2 cellular contexts compared by ENCODE assay signal in the genomic region with DNA sequence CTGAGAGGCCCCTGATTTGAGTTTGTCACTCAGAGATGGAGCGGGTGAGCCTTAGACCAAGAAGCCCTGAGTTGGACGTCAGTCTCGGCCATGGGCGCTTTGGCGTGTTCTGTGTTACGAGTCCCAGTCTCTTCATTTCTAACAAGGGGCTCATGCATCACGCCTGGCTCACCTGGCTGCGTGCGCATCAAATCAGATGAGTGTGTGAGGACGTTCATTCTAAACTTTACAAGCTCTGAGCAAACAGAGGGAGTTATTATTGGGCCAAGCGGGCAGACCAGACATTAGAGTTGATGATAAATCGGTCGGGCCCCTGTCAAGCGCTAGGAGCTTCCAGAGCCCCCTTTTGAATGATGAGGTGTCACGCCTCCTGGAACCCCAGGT.
TF ChIP-seq lines count a peak whose summit lies in the region.

No MANE protein-coding gene starts in this region.

TF ChIP-seq in HepG2, 621 proteins besides CTCF, POLR2A, EP300 and RAD21 (continued from another document and continues in another):
- TF ChIP-seq, protein P1, sequence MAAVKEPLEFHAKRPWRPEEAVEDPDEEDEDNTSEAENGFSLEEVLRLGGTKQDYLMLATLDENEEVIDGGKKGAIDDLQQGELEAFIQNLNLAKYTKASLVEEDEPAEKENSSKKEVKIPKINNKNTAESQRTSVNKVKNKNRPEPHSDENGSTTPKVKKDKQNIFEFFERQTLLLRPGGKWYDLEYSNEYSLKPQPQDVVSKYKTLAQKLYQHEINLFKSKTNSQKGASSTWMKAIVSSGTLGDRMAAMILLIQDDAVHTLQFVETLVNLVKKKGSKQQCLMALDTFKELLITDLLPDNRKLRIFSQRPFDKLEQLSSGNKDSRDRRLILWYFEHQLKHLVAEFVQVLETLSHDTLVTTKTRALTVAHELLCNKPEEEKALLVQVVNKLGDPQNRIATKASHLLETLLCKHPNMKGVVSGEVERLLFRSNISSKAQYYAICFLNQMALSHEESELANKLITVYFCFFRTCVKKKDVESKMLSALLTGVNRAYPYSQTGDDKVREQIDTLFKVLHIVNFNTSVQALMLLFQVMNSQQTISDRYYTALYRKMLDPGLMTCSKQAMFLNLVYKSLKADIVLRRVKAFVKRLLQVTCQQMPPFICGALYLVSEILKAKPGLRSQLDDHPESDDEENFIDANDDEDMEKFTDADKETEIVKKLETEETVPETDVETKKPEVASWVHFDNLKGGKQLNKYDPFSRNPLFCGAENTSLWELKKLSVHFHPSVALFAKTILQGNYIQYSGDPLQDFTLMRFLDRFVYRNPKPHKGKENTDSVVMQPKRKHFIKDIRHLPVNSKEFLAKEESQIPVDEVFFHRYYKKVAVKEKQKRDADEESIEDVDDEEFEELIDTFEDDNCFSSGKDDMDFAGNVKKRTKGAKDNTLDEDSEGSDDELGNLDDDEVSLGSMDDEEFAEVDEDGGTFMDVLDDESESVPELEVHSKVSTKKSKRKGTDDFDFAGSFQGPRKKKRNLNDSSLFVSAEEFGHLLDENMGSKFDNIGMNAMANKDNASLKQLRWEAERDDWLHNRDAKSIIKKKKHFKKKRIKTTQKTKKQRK (IDR thresholded peaks at IDR 0.05; ENCODE audit: low read length), result no peak
- TF ChIP-seq SRSF9 (IDR thresholded peaks at IDR 0.05; ENCODE audit: borderline replicate concordance, insufficient read depth, low read depth, low read length, poor library complexity, severe bottlenecking) (no peak), ZFX (CRISPR knock-in tag; IDR thresholded peaks at IDR 0.05; ENCODE audit: low read depth) (0 out of 2 replicates have a peak, but pooled peaks have one; percentile 1), SETDB1 (CRISPR knock-in tag; IDR thresholded peaks at IDR 0.05; ENCODE audit: borderline replicate concordance) (no peak), ZNF121 (CRISPR knock-in tag; IDR thresholded peaks at IDR 0.05) (0 out of 2 replicates have a peak, but pooled peaks have one; percentile 31), HNF4A (CRISPR knock-in tag; IDR thresholded peaks at IDR 0.05) (no peak), MIER2 (CRISPR knock-in tag; IDR thresholded peaks at IDR 0.05) (no peak), PPARG (CRISPR knock-in tag; conservative IDR thresholded peaks at IDR 0.05) (no peak), ZNF772 (CRISPR knock-in tag; IDR thresholded peaks at IDR 0.05) (no peak)
- TF ChIP-seq, protein P2, sequence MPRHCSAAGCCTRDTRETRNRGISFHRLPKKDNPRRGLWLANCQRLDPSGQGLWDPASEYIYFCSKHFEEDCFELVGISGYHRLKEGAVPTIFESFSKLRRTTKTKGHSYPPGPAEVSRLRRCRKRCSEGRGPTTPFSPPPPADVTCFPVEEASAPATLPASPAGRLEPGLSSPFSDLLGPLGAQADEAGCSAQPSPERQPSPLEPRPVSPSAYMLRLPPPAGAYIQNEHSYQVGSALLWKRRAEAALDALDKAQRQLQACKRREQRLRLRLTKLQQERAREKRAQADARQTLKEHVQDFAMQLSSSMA (CRISPR knock-in tag; IDR thresholded peaks at IDR 0.05), result no peak
- TF ChIP-seq, protein P3, sequence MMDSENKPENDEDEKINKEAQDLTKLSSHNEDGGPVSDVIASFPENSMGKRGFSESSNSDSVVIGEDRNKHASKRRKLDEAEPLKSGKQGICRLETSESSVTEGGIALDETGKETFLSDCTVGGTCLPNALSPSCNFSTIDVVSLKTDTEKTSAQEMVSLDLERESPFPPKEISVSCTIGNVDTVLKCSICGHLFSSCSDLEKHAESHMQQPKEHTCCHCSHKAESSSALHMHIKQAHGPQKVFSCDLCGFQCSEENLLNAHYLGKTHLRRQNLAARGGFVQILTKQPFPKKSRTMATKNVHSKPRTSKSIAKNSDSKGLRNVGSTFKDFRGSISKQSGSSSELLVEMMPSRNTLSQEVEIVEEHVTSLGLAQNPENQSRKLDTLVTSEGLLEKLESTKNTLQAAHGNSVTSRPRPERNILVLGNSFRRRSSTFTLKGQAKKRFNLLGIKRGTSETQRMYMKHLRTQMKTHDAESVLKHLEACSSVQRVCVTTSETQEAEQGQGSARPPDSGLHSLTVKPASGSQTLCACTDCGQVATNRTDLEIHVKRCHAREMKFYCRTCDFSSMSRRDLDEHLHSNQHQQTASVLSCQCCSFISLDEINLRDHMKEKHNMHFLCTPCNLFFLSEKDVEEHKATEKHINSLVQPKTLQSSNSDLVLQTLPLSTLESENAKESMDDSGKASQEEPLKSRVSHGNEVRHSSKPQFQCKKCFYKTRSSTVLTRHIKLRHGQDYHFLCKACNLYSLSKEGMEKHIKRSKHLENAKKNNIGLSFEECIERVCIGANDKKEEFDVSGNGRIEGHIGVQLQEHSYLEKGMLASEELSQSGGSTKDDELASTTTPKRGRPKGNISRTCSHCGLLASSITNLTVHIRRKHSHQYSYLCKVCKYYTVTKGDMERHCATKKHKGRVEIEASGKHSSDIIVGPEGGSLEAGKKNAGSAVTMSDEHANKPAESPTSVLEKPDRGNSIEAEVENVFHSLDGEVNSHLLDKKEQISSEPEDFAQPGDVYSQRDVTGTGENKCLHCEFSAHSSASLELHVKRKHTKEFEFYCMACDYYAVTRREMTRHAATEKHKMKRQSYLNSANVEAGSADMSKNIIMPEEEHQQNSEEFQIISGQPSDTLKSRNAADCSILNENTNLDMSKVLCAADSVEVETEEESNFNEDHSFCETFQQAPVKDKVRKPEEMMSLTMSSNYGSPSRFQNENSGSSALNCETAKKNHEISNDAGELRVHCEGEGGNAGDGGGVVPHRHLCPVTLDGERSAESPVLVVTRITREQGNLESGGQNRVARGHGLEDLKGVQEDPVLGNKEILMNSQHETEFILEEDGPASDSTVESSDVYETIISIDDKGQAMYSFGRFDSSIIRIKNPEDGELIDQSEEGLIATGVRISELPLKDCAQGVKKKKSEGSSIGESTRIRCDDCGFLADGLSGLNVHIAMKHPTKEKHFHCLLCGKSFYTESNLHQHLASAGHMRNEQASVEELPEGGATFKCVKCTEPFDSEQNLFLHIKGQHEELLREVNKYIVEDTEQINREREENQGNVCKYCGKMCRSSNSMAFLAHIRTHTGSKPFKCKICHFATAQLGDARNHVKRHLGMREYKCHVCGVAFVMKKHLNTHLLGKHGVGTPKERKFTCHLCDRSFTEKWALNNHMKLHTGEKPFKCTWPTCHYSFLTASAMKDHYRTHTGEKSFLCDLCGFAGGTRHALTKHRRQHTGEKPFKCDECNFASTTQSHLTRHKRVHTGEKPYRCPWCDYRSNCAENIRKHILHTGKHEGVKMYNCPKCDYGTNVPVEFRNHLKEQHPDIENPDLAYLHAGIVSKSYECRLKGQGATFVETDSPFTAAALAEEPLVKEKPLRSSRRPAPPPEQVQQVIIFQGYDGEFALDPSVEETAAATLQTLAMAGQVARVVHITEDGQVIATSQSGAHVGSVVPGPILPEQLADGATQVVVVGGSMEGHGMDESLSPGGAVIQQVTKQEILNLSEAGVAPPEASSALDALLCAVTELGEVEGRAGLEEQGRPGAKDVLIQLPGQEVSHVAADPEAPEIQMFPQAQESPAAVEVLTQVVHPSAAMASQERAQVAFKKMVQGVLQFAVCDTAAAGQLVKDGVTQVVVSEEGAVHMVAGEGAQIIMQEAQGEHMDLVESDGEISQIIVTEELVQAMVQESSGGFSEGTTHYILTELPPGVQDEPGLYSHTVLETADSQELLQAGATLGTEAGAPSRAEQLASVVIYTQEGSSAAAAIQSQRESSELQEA (CRISPR knock-in tag; IDR thresholded peaks at IDR 0.05; ENCODE audit: not compliant biosample characterization), result no peak

TF ChIP-seq in SK-N-SH, 30 proteins besides CTCF, POLR2A, EP300 and RAD21 (continued from another document):
- no peak for TF ChIP-seq RFX5 (IDR thresholded peaks at IDR 0.05; ENCODE audit: low read length)
- no peak for TF ChIP-seq MEF2A (IDR thresholded peaks at IDR 0.05; ENCODE audit: borderline replicate concordance, low read depth)
- no peak for TF ChIP-seq NFIC (IDR thresholded peaks at IDR 0.05; ENCODE audit: borderline replicate concordance)
- TF ChIP-seq GABPA (IDR thresholded peaks at IDR 0.05; ENCODE audit: low read depth), result no peak
- TF ChIP-seq, protein P4, sequence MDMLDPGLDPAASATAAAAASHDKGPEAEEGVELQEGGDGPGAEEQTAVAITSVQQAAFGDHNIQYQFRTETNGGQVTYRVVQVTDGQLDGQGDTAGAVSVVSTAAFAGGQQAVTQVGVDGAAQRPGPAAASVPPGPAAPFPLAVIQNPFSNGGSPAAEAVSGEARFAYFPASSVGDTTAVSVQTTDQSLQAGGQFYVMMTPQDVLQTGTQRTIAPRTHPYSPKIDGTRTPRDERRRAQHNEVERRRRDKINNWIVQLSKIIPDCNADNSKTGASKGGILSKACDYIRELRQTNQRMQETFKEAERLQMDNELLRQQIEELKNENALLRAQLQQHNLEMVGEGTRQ (IDR thresholded peaks at IDR 0.05; ENCODE audit: borderline replicate concordance, low read depth, low read length), result no peak
- TF ChIP-seq FOXJ3 (CRISPR knock-in tag; IDR thresholded peaks at IDR 0.05), result no peak
- no peak for TF ChIP-seq SMC3 (IDR thresholded peaks at IDR 0.05; ENCODE audit: low read depth, low read length)
- TF ChIP-seq FOSL2 (IDR thresholded peaks at IDR 0.05; ENCODE audit: borderline replicate concordance, low read depth), result no peak
- no peak for TF ChIP-seq EZH2phosphoT487 (IDR thresholded peaks at IDR 0.05; ENCODE audit: borderline replicate concordance, low read depth)
- TF ChIP-seq SIN3A (IDR thresholded peaks at IDR 0.05; ENCODE audit: borderline replicate concordance, low read depth, low read length), result no peak
- TF ChIP-seq, protein P5, sequence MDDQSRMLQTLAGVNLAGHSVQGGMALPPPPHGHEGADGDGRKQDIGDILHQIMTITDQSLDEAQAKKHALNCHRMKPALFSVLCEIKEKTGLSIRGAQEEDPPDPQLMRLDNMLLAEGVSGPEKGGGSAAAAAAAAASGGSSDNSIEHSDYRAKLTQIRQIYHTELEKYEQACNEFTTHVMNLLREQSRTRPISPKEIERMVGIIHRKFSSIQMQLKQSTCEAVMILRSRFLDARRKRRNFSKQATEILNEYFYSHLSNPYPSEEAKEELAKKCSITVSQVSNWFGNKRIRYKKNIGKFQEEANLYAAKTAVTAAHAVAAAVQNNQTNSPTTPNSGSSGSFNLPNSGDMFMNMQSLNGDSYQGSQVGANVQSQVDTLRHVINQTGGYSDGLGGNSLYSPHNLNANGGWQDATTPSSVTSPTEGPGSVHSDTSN (IDR thresholded peaks at IDR 0.05), result no peak
- TF ChIP-seq JUND (IDR thresholded peaks at IDR 0.05), result no peak
- TF ChIP-seq GATA2 (CRISPR knock-in tag; IDR thresholded peaks at IDR 0.05), result no peak
TF ChIP-seq in SK-N-SH: peak in this region for 0.
